8 cellular contexts compared by ENCODE assay signal in genomic region chr17:16304832-16305231, GRCh38. TPM values are rescaled to one million over a fixed set of nuclear protein-coding genes. Genes with fewer than 3 reads are reported as not detected.
DNase-seq lines count a peak whose midpoint lies in the region; ATAC-seq, FAIRE-seq and TF ChIP-seq lines count a peak whose summit lies in the region.

No MANE protein-coding gene starts in this region.

- intact Hi-C loops in GM12878 (cut with micrococcal nuclease; ENCODE audit: unreplicated experiment) (no loop called here), psoas muscle (cut with DNase I) (no loop called here)

- 80% methylated on average over 3 of the region's 3 CpGs for WGBS in GM12878 (ENCODE audit: insufficient coverage, insufficient replicate concordance, low lambda C conversion rate, missing lambda C conversion rate)
- WGBS in psoas muscle, 3 donors: 77 to 83% (median 78%) methylated on average over 3 of the region's 3 CpGs

- BruUV-seq in GM12878 (replicated peaks; lab: Mats Ljungman, UMichigan): no TSS peak

- ATAC-seq in GM12878: peak; percentile 78
- ATAC-seq in psoas muscle: no peak
- ATAC-seq in GM18907 (IDR thresholded peaks at IDR 0.05; ENCODE audit: unreplicated experiment): no peak
- no peak for ATAC-seq in HG02885 (IDR thresholded peaks at IDR 0.05; ENCODE audit: poor library complexity, unreplicated experiment)

- no peaks in the 10 kb centered on the region for H3K4me1 ChIP-seq in GM12878 (ENCODE audit: control insufficient read depth, insufficient read depth, low read length)
- no peaks in the 10 kb centered on the region for H3K4me1 ChIP-seq in psoas muscle

- no peak overlapping the region for H3K4me2 ChIP-seq in GM12878 (ENCODE audit: control insufficient read depth, insufficient read depth)

- SMC1A ChIA-PET in GM12878 (lab: Charles Lee; ENCODE audit: uncharacterized antibody, unreplicated experiment): interaction anchor here (0.7 to 3.4 kb wide), 15 partner anchors 8 to 217 kb away, joined by 3 to 16 read pairs (median 4); partner anchors contain the start of gene TRPV2

- peak; percentile 45 for TF ChIP-seq RAD21 in GM12878 (IDR thresholded peaks at IDR 0.05; ENCODE audit: insufficient read depth, low read depth, low read length)

- H3K36me3 ChIP-seq in GM12878 (ENCODE audit: control insufficient read depth in 2 of 2, insufficient read depth in 2 of 2, low read length in 1 of 2) (no peaks in the 10 kb centered on the region; a peak in 1 of 4 replicates), psoas muscle (ENCODE audit: insufficient read depth in 1 of 2, low read depth in 1 of 2) (peaks cover 2 to 13% of the 10 kb centered on the region in 2 donors)

- POLR2A ChIA-PET in GM12878 (lab: Charles Lee): interaction anchor here (0.6 to 1.0 kb wide), 2 partner anchors 49 to 111 kb away, joined by 3 read pairs; partner anchors contain the start of gene TRPV2

- FAIRE-seq in GM12878 (lab: Jason Lieb, UNC): peak; percentile 81

- no peak overlapping the region for H2AFZ ChIP-seq in GM12878 (ENCODE audit: control insufficient read depth, low read depth, low read length)

- CTCF ChIA-PET in GM12878 (lab: Yijun Ruan, JAX): interaction anchor here (0.7 to 5.4 kb wide), 20 partner anchors 10 to 217 kb away, joined by 3 to 37 read pairs (median 4); partner anchors contain the start of genes CENPV and TRPV2

- no peaks in the 10 kb centered on the region for H4K20me1 ChIP-seq in GM12878 (ENCODE audit: control insufficient read depth, insufficient read depth)

- peak; percentile 46 to 61 (median 51) for TF ChIP-seq CTCF in GM12878 (IDR thresholded peaks at IDR 0.05 in 2 of 3, conservative IDR thresholded peaks at IDR 0.05 in 1 of 3; ENCODE audit: control insufficient read depth in 2 of 3, extremely low read depth in 1 of 3, insufficient read depth in 1 of 3, low read depth in 3 of 3, low read length in 3 of 3)
- TF ChIP-seq CTCF in psoas muscle (IDR thresholded peaks at IDR 0.05): peak; percentile 13

- TF ChIP-seq EP300 in GM12878 (IDR thresholded peaks at IDR 0.05; ENCODE audit: borderline replicate concordance in 1 of 2, control insufficient read depth in 1 of 2, low read depth in 2 of 2, low read length in 2 of 2): no peak

- H3K9me3 ChIP-seq in GM12878 (replicated peaks; ENCODE audit: control insufficient read depth, insufficient read depth, low read length): no peaks in the 10 kb centered on the region
- no peaks in the 10 kb centered on the region for H3K9me3 ChIP-seq in psoas muscle

- DNase-seq in NCI-H524 (lab: John Stamatoyannopoulos, UW): peak; percentile 31 to 47
- DNase-seq in NCI-H524 treated with DMSO at 0.1 percent for 48 hours (lab: John Stamatoyannopoulos, UW): no peak
- peak; percentile 27 for DNase-seq in NCI-H1694 treated with DMSO at 0.1 percent for 48 hours (lab: John Stamatoyannopoulos, UW)
- DNase-seq in GM12878 (ENCODE audit: low read depth, low spot score): no peak
- no peak for DNase-seq in psoas muscle
- no peak for DNase-seq in C1 segment of cervical spinal cord (lab: John Stamatoyannopoulos, UW)

- H3K27ac ChIP-seq in GM12878 (ENCODE audit: control insufficient read depth, insufficient read depth): no peak overlapping the region
- no peak overlapping the region for H3K27ac ChIP-seq in psoas muscle

- TF ChIP-seq POLR2A in GM12878 (IDR thresholded peaks at IDR 0.05; ENCODE audit: low read depth, low read length): no peak

- no peak overlapping the region for H3K9ac ChIP-seq in GM12878 (ENCODE audit: control insufficient read depth, insufficient read depth, low read length)

- RAD21 ChIA-PET in GM12878 (lab: Charles Lee; ENCODE audit: unreplicated experiment): interaction anchor here (1.0 to 2.5 kb wide), 9 partner anchors 14 to 217 kb away, joined by 3 to 13 read pairs (median 6); partner anchors contain the start of gene TRPV2

- in situ Hi-C loops in GM12878 (cut with MboI): no loop called here

- H3K4me3 ChIP-seq in GM12878 (no peak overlapping the region), psoas muscle (no peak overlapping the region)

- no peaks in the 10 kb centered on the region for H3K79me2 ChIP-seq in GM12878 (ENCODE audit: control insufficient read depth, insufficient read depth, low read length)

- H3K27me3 ChIP-seq in GM12878 (replicated peaks in 1 of 2; ENCODE audit: control insufficient read depth in 2 of 2, insufficient read depth in 2 of 2, low read length in 1 of 2) (no peaks in the 10 kb centered on the region), psoas muscle (ENCODE audit: insufficient read depth in 3 of 3, low read length in 2 of 3) (no peaks in the 10 kb centered on the region)

TF ChIP-seq in GM12878, 131 proteins besides CTCF, POLR2A, EP300 and RAD21:
- no peak for TF ChIP-seq USF2 (IDR thresholded peaks at IDR 0.05; ENCODE audit: borderline replicate concordance, low read depth, low read length)
- no peak for TF ChIP-seq CEBPB (IDR thresholded peaks at IDR 0.05; ENCODE audit: borderline replicate concordance in 1 of 2, low read depth in 2 of 2, low read length in 2 of 2)
- TF ChIP-seq JUNB (IDR thresholded peaks at IDR 0.05): no peak
- no peak for TF ChIP-seq POLR2AphosphoS2 (IDR thresholded peaks at IDR 0.05; ENCODE audit: low read depth, low read length)

RNA-seq across cellular contexts. Expression of gene CENPV, which starts 48.4 kb away (rescaled TPM):
- total RNA-seq in GM12878 (2013; cell fraction: nucleolus; rRNA removed): 30.7 and 33.5 TPM in 2 replicates
- 84.2 and 93.2 TPM in 2 replicates for total RNA-seq in GM12878 (2014; rRNA removed)
- total RNA-seq in GM12878 (2014; rRNA removed; fragmentation: Illumina TruSeq; extraction: Trizol): 87.5 and 90.7 TPM in 2 replicates
- 94.9 and 98.6 TPM in 2 replicates for total RNA-seq in GM12878 (2021)
- polyA plus RNA-seq in GM12878 (2011; ENCODE audit: low read depth): 55.4 TPM
- 83.7 and 93.4 TPM in 2 replicates for polyA plus RNA-seq in GM12878 (2011; rRNA removed)
- polyA plus RNA-seq in GM12878 (2011; cell fraction: cytosol; rRNA removed): 75.3 and 100 TPM in 2 replicates
- 88.9 and 92.2 TPM in 2 replicates for polyA plus RNA-seq in GM12878 (2011; cell fraction: nucleus; rRNA removed)
- 48.3 and 50.3 TPM in 2 replicates for polyA plus RNA-seq in GM12878 (2012)
- 80.1 and 94.1 TPM in 2 replicates for polyA plus RNA-seq in GM12878 (2014; fragmentation: Illumina TruSeq; extraction: Trizol)
- 10 to 100 TPM; 22.5 to 68.0 TPM for polyA plus RNA-seq in GM12878 (2014; fragmentation: Nextera tagmentation; extraction: Ambion mirVana)
- polyA plus RNA-seq in GM12878 (2014; rRNA removed): 77.5 and 86.0 TPM in 2 replicates
- 10 to 100 TPM; 70.8 to 72.7 TPM for polyA plus RNA-seq in GM12878 (2016; fragmentation: Nextera tagmentation; extraction: Ambion mirVana)
- polyA minus RNA-seq in GM12878 (2011; rRNA and poly(A)+ RNA removed): 41.9 and 43.8 TPM in 2 replicates
- polyA minus RNA-seq in GM12878 (2011; cell fraction: cytosol; rRNA and poly(A)+ RNA removed): 8.3 and 11.1 TPM in 2 replicates
- polyA minus RNA-seq in GM12878 (2011; cell fraction: nucleus; rRNA and poly(A)+ RNA removed): 11.2 and 14.4 TPM in 2 replicates
- total RNA-seq in psoas muscle: 10 to 100 TPM; 29.6 to 44.3 (median 34.1) TPM
- polyA plus RNA-seq in psoas muscle: 10 to 100 TPM; 36.5 to 68.3 (median 42.6) TPM

Comparison
In these comparisons a context has a peak if more than half of its experiments do, and no peak if none do; other contexts are left out.
1. DNase-seq: peak in NCI-H524 (2 of 2) and NCI-H1694 treated with DMSO at 0.1 percent for 48 hours (single experiment); none in NCI-H524 treated with DMSO at 0.1 percent for 48 hours (single experiment), GM12878 (single experiment), psoas muscle (0 of 2) and C1 segment of cervical spinal cord (0 of 14).